Comparison of ENCODE assay signal across 8 cellular contexts in the genomic region with DNA sequence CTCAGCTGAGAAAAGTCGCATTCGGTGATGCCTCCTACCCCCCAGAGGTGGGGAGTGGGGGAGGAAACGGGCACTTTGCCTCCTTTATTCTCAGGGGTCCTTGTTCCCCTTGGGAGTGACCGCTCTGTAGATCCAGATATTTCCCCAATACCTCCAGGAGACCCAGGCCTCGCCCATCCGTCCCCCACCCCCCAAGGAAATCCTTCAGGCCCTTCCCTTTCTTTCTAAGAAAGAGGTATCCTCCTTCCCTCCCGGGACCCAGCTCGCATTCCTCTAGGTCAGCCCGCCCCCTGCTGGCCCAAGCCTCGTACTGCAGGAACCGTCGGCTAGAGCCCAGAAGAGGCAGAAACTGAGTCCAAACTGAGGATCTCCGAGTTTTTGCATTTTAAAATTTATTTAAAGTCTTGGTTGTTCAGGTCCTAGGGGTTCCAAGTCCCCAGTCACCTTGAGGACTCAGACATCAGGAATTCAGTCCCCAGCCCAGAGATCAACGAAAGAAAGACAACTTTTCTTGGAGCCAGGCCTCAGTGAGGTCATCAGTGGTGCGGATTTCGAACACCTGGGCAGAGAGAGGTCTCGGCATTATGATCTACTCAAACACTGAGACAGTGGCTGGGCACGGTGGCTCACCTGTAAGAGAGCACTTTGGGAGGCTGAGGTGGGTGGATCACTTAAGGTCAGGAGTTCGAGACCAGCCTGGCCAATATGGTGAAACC. TPM values are rescaled to one million over a fixed set of nuclear protein-coding genes. Genes with fewer than 3 reads are reported as not detected.
DNase-seq lines count a peak whose midpoint lies in the region; ATAC-seq, FAIRE-seq and TF ChIP-seq lines count a peak whose summit lies in the region.

No MANE protein-coding gene starts in this region.

- FAIRE-seq in D721Med (lab: Jason Lieb, UNC), result no peak

- H3K27me3 ChIP-seq in KMS-11 (ENCODE audit: insufficient read depth, low read depth), result no peaks in the 10 kb centered on the region
- no peaks in the 10 kb centered on the region for H3K27me3 ChIP-seq in RWPE2 (ENCODE audit: insufficient read depth, poor library complexity, severe bottlenecking)
- H3K27me3 ChIP-seq in thoracic aorta (replicated peaks; ENCODE audit: insufficient read depth), result no peaks in the 10 kb centered on the region

- ATAC-seq in RWPE2 (ENCODE audit: low read depth) (peak; percentile 67; the same call in 2 of the 3 replicates), thoracic aorta (ENCODE audit: insufficient number of reproducible peaks, low FRiP score, low read depth) (no peak), HG02798 (IDR thresholded peaks at IDR 0.05; ENCODE audit: poor library complexity, unreplicated experiment) (no peak)

- H3K4me3 ChIP-seq in KMS-11 (IDR thresholded peaks at IDR 0.05; ENCODE audit: insufficient read depth, low read depth, low read length) (no peak overlapping the region), RWPE2 (ENCODE audit: severe bottlenecking) (no peak overlapping the region), thoracic aorta (no peak overlapping the region)

- TF ChIP-seq CTCF in D721Med (IDR thresholded peaks at IDR 0.05; ENCODE audit: insufficient read depth, missing control alignments), result peak; percentile 97
- TF ChIP-seq CTCF in KMS-11 (conservative IDR thresholded peaks at IDR 0.05; ENCODE audit: low read depth, low read length), result peak; percentile 99
- peak; percentile 96 for TF ChIP-seq CTCF in RWPE2 (IDR thresholded peaks at IDR 0.05; ENCODE audit: poor library complexity, severe bottlenecking)
- peak; percentile 96 for TF ChIP-seq CTCF in thoracic aorta (IDR thresholded peaks at IDR 0.05)

- no peak overlapping the region for H3K4me2 ChIP-seq in KMS-11

- no peak overlapping the region for H2AFZ ChIP-seq in KMS-11 (ENCODE audit: low read depth)

- no peaks in the 10 kb centered on the region for H3K36me3 ChIP-seq in KMS-11 (ENCODE audit: insufficient read depth)
- no peaks in the 10 kb centered on the region for H3K36me3 ChIP-seq in RWPE2 (ENCODE audit: low read depth)
- H3K36me3 ChIP-seq in thoracic aorta, result no peaks in the 10 kb centered on the region

- H3K27ac ChIP-seq in KMS-11, result no peak overlapping the region
- H3K27ac ChIP-seq in RWPE2 (ENCODE audit: poor library complexity, severe bottlenecking), result no peak overlapping the region
- H3K27ac ChIP-seq in thoracic aorta, result no peak overlapping the region

- peaks cover 5% of the 10 kb centered on the region for H3K4me1 ChIP-seq in KMS-11 (ENCODE audit: low read depth, poor library complexity, severe bottlenecking)
- no peaks in the 10 kb centered on the region for H3K4me1 ChIP-seq in RWPE2 (ENCODE audit: insufficient read depth, poor library complexity, severe bottlenecking)
- H3K4me1 ChIP-seq in thoracic aorta (ENCODE audit: control insufficient read depth in 1 of 2, low read depth in 2 of 2), result no peaks in the 10 kb centered on the region

- no peaks in the 10 kb centered on the region for H4K20me1 ChIP-seq in KMS-11 (ENCODE audit: insufficient read depth)

- no peaks in the 10 kb centered on the region for H3K9me3 ChIP-seq in RWPE2 (ENCODE audit: severe bottlenecking)
- no peaks in the 10 kb centered on the region for H3K9me3 ChIP-seq in thoracic aorta

- no peaks in the 10 kb centered on the region; the same call in 1 of the 2 replicates for H3K79me2 ChIP-seq in KMS-11 (ENCODE audit: insufficient read depth, low read depth)

- no peak overlapping the region for H3K9ac ChIP-seq in KMS-11

- peak; percentile 71 for DNase-seq in D721Med (ENCODE audit: insufficient read length, low spot score)
- no peak for DNase-seq in RWPE2 (ENCODE audit: low spot score)
- DNase-seq in activated gamma-delta T cell (lab: John Stamatoyannopoulos, UW), result peak; percentile 63
- DNase-seq in foreskin melanocyte, result peak; percentile 46
- peak; percentile 80 for DNase-seq in occipital lobe (lab: John Stamatoyannopoulos, UW)
- DNase-seq in thoracic aorta (ENCODE audit: low spot score), result peak; percentile 60

RNA-seq across cellular contexts. Expression of a gene that starts 7.5 kb away (rescaled TPM):
- total RNA-seq in occipital lobe, result 6.9 TPM
- total RNA-seq in thoracic aorta, result under 1 TPM; 0.85 to 0.95 TPM

RNA-seq across cellular contexts. Expression of a gene that starts 7.7 kb away (rescaled TPM):
- total RNA-seq in occipital lobe, result 5.3 TPM
- 10 to 100 TPM; 15.9 to 16.0 TPM for total RNA-seq in thoracic aorta

RNA-seq across cellular contexts. Expression of a gene that starts 14.1 kb away (rescaled TPM):
- total RNA-seq in occipital lobe (18.7 TPM), thoracic aorta (100 to 1,000 TPM; 101 to 153 TPM)

RNA-seq across cellular contexts. Expression of a gene that starts 31.9 kb away (rescaled TPM):
- not detected for total RNA-seq in occipital lobe
- not detected for total RNA-seq in thoracic aorta

RNA-seq across cellular contexts. Expression of a gene that starts 60.0 kb away (rescaled TPM):
- total RNA-seq in occipital lobe (not detected), thoracic aorta (not detected)
